Comparison of ENCODE assay signal across 15 cellular contexts in genomic region chr10:131215776-131216175, GRCh38.
DNase-seq lines count a peak whose midpoint lies in the region; ATAC-seq and TF ChIP-seq lines count a peak whose summit lies in the region.
"Had no signal": no experiment of that assay in that cellular context is flagged by ENCODE, and none has a peak within 500 bp of the region (broad histone marks: within the 10 kb centered on the region; RNA-seq: fewer than 3 reads in every experiment).

No MANE protein-coding gene starts in this region.

- H3K36me3 ChIP-seq in RWPE2 (ENCODE audit: low read depth) (no peaks in the 10 kb centered on the region), lower lobe of right lung (no peaks in the 10 kb centered on the region), suprapubic skin (no peaks in the 10 kb centered on the region)

- intact Hi-C loops in lower lobe of right lung (cut with DNase I): no loop called here

- no peaks in the 10 kb centered on the region for H3K27me3 ChIP-seq in RWPE2 (ENCODE audit: insufficient read depth, poor library complexity, severe bottlenecking)
- no peaks in the 10 kb centered on the region for H3K27me3 ChIP-seq in lower lobe of right lung (ENCODE audit: low read depth)
- H3K27me3 ChIP-seq in suprapubic skin: peaks cover 5% of the 10 kb centered on the region

- H3K4me3 ChIP-seq in RWPE2 (ENCODE audit: severe bottlenecking) (no peak overlapping the region), lower lobe of right lung (no peak overlapping the region), suprapubic skin (no peak overlapping the region), coronary artery (no peak overlapping the region)
- H3K4me3 ChIP-seq: GM23338 had no signal

- H3K9me3 ChIP-seq in RWPE2 (ENCODE audit: severe bottlenecking) (no peaks in the 10 kb centered on the region), lower lobe of right lung (no peaks in the 10 kb centered on the region), suprapubic skin (no peaks in the 10 kb centered on the region)

- no peaks in the 10 kb centered on the region for H3K4me1 ChIP-seq in RWPE2 (ENCODE audit: insufficient read depth, poor library complexity, severe bottlenecking)
- H3K4me1 ChIP-seq in lower lobe of right lung: no peaks in the 10 kb centered on the region
- H3K4me1 ChIP-seq in suprapubic skin: no peaks in the 10 kb centered on the region

- H3K27ac ChIP-seq in RWPE2 (ENCODE audit: poor library complexity, severe bottlenecking) (no peak overlapping the region), lower lobe of right lung (no peak overlapping the region), suprapubic skin (no peak overlapping the region), coronary artery (no peak overlapping the region)
- H3K27ac ChIP-seq: C4-2B had no signal

- 83% methylated on average over 6 of the region's 6 CpGs for WGBS in suprapubic skin

- TF ChIP-seq CTCF in RWPE2 (IDR thresholded peaks at IDR 0.05; ENCODE audit: poor library complexity, severe bottlenecking) (no peak), lower lobe of right lung (IDR thresholded peaks at IDR 0.05) (no peak), suprapubic skin (IDR thresholded peaks at IDR 0.05) (no peak), coronary artery (IDR thresholded peaks at IDR 0.05) (no peak)

- peak; percentile 22 for DNase-seq in activated effector memory CD4-positive, alpha-beta T cell treated with anti-CD3 and anti-CD28 coated beads, Interleukin-2, amount 50 U/mL, for 16 hours
- no peak for DNase-seq in activated effector memory CD4-positive, alpha-beta T cell treated with Interleukin-2 at 50 U/mL for 16 hours
- DNase-seq in RWPE2 (ENCODE audit: low spot score) (peak; percentile 22), lower lobe of right lung (peak; percentile 18), suprapubic skin (ENCODE audit: low spot score in 2 of 2) (peak; percentile 9 to 47), T-helper 1 cell (no peak), coronary artery (ENCODE audit: low spot score) (no peak), left lobe of liver (ENCODE audit: low spot score) (no peak)
- DNase-seq: 8988T; AML-193; CD4-positive, alpha-beta memory T cell; DMS79; H7 had no signal

- TF ChIP-seq POLR2A in suprapubic skin (IDR thresholded peaks at IDR 0.05): no peak

- no peak for TF ChIP-seq EP300 in suprapubic skin (IDR thresholded peaks at IDR 0.05)

- no peak for ATAC-seq in RWPE2 (ENCODE audit: low read depth)
- no peak for ATAC-seq in lower lobe of right lung
- no peak for ATAC-seq in left lobe of liver
- ATAC-seq: GM23338 had no signal

Comparison
In these comparisons a context has a peak if more than half of its experiments do, and no peak if none do; other contexts are left out.
1. DNase-seq: peak in activated effector memory CD4-positive, alpha-beta T cell treated with anti-CD3 and anti-CD28 coated beads, Interleukin-2, amount 50 U/mL, for 16 hours (single experiment), RWPE2 (single experiment), lower lobe of right lung (single experiment) and suprapubic skin (2 of 2); none in activated effector memory CD4-positive, alpha-beta T cell treated with Interleukin-2 at 50 U/mL for 16 hours (single experiment), T-helper 1 cell (0 of 5), coronary artery (single experiment) and left lobe of liver (single experiment).